Comparison of ENCODE assay signal across 11 cellular contexts in the genomic region with DNA sequence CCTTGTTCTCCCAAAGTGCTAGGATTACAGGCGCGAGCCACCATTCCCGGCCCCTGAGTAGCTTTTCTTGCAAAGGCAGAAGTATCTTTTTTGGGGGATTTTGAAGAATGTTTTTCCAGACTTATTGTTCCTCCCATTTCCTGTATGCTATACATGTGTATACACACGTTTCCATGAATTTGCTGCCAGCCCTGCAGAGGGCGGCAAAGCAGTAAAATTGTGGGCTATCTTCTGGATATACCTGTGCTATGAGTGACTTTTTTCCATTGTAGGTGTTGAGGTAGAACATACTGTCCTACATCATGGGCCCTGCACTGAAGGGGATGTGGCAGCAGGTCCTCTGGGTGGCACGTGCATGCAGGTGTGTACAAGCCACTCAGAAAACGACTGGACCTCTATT. TPM values are rescaled to one million over a fixed set of nuclear protein-coding genes. Genes with fewer than 3 reads are reported as not detected.
DNase-seq lines count a peak whose midpoint lies in the region; ATAC-seq, FAIRE-seq and TF ChIP-seq lines count a peak whose summit lies in the region.
"Had no signal": no experiment of that assay in that cellular context is flagged by ENCODE, and none has a peak within 500 bp of the region (broad histone marks: within the 10 kb centered on the region; RNA-seq: fewer than 3 reads in every experiment).

No MANE protein-coding gene starts in this region.

- H3K27ac ChIP-seq in A549 (no peak overlapping the region), PC-9 (no peak overlapping the region)

- H3K4me1 Mint-ChIP-seq in stimulated activated naive CD8-positive, alpha-beta T cell treated with anti-CD3 and anti-CD28 coated beads, Interleukin-15, amount 100 ng/mL, for 72 hours = no peaks in the 10 kb centered on the region
- H3K4me1 Mint-ChIP-seq: nephron progenitor cell had no signal

- H3K4me3 Mint-ChIP-seq in stimulated activated naive CD8-positive, alpha-beta T cell treated with anti-CD3 and anti-CD28 coated beads, Interleukin-15, amount 100 ng/mL, for 72 hours = no peak overlapping the region
- H3K4me3 Mint-ChIP-seq: nephron progenitor cell had no signal

- H3K4me3 ChIP-seq in A549 (no peak overlapping the region), GM06990 (replicated peaks; ENCODE audit: low read depth, low read length) (no peak overlapping the region), PC-9 (no peak overlapping the region), fibroblast of the aortic adventitia (ENCODE audit: low read depth, low read length) (no peak overlapping the region)

- TF ChIP-seq EP300 in A549 (IDR thresholded peaks at IDR 0.05) = no peak

- H4K20me1 ChIP-seq in PC-9 (ENCODE audit: insufficient read depth) = no peaks in the 10 kb centered on the region

- POLR2A ChIA-PET in A549 (lab: Yijun Ruan, JAX) = no interaction called here
- POLR2A ChIA-PET in PC-9 (lab: Charles Lee; ENCODE audit: unreplicated experiment) = no interaction called here

- no peaks in the 10 kb centered on the region for H3K79me2 ChIP-seq in PC-9 (ENCODE audit: low read depth)

- H3K9me3 Mint-ChIP-seq in stimulated activated naive CD8-positive, alpha-beta T cell treated with anti-CD3 and anti-CD28 coated beads, Interleukin-15, amount 100 ng/mL, for 72 hours = no peaks in the 10 kb centered on the region
- H3K9me3 Mint-ChIP-seq: nephron progenitor cell had no signal

- no peak overlapping the region for H3K27ac Mint-ChIP-seq in stimulated activated naive CD8-positive, alpha-beta T cell treated with anti-CD3 and anti-CD28 coated beads, Interleukin-15, amount 100 ng/mL, for 72 hours
- H3K27ac Mint-ChIP-seq: nephron progenitor cell had no signal

- intact Hi-C loops in PC-9 (cut with micrococcal nuclease; ENCODE audit: unreplicated experiment) = no loop called here

- no peak for FAIRE-seq in A549 (lab: Jason Lieb, UNC)

- H3K4me2 ChIP-seq in A549 = no peak overlapping the region
- H3K4me2 ChIP-seq in PC-9 = no peak overlapping the region

- DNase-seq in A549 (ENCODE audit: low read depth in 1 of 2, low spot score in 1 of 2) (peak in 1 of 2 experiments; percentile 34), GM06990 (ENCODE audit: extremely low read depth, insufficient read length) (no peak), PC-9 (peak in 1 of 2 experiments; percentile 26), fibroblast of the aortic adventitia (ENCODE audit: low read depth) (no peak), GM03348 (ENCODE audit: low spot score) (no peak), ureter (ENCODE audit: low spot score) (no peak), NCI-H2107 (lab: John Stamatoyannopoulos, UW) (no peak)
- no peak for DNase-seq in stimulated activated naive CD8-positive, alpha-beta T cell treated with anti-CD3 and anti-CD28 coated beads, Interleukin-15, amount 100 ng/mL, for 72 hours
- DNase-seq: activated effector memory CD4-positive, alpha-beta T cell treated with Interleukin-2 at 50 U/mL for 16 hours; GDM1; nephron progenitor cell had no signal

- H3K4me1 ChIP-seq in A549 = no peaks in the 10 kb centered on the region
- H3K4me1 ChIP-seq in PC-9 (replicated peaks; ENCODE audit: insufficient read depth) = no peaks in the 10 kb centered on the region

- H3K9me3 ChIP-seq in A549 (no peaks in the 10 kb centered on the region), PC-9 (ENCODE audit: insufficient read depth, low read depth) (no peaks in the 10 kb centered on the region)

- TF ChIP-seq POLR2A in A549 (IDR thresholded peaks at IDR 0.05; ENCODE audit: low read length) = no peak

- ATAC-seq in A549 = peak; percentile 86 to 90
- ATAC-seq in stimulated activated naive CD8-positive, alpha-beta T cell treated with anti-CD3 and anti-CD28 coated beads, Interleukin-15, amount 100 ng/mL, for 72 hours = no peak

- peak; percentile 42 to 43; a peak in 4 of 5 replicates for TF ChIP-seq RAD21 in A549 (conservative IDR thresholded peaks at IDR 0.05 in 1 of 2, IDR thresholded peaks at IDR 0.05 in 1 of 2)

- 46% methylated on average over 7 of the region's 7 CpGs for WGBS in A549 (ENCODE audit: missing lambda C conversion rate)

- H3K27me3 ChIP-seq in GM06990 (replicated peaks; ENCODE audit: control insufficient read depth, insufficient read depth, low read length) (no peaks in the 10 kb centered on the region), PC-9 (ENCODE audit: insufficient read depth, low read depth) (no peaks in the 10 kb centered on the region)

- peak; percentile 35 for TF ChIP-seq CTCF in A549 (IDR thresholded peaks at IDR 0.05)
- peak; percentile 10 for TF ChIP-seq CTCF in GM06990 (IDR thresholded peaks at IDR 0.05; ENCODE audit: insufficient read depth, low read length, poor library complexity, severe bottlenecking)
- peak; percentile 61 for TF ChIP-seq CTCF in PC-9 (conservative IDR thresholded peaks at IDR 0.05)
- TF ChIP-seq CTCF in fibroblast of the aortic adventitia (IDR thresholded peaks at IDR 0.05; ENCODE audit: insufficient read depth, low read length) = peak; percentile 13

- H3K36me3 ChIP-seq in GM06990 (ENCODE audit: control insufficient read depth, insufficient read depth, low read length) (peaks cover 29% of the 10 kb centered on the region), PC-9 (ENCODE audit: low read depth) (no peaks in the 10 kb centered on the region; the same call in 1 of the 2 replicates)

- no TSS peak for BruUV-seq in PC-9 (replicated peaks; lab: Mats Ljungman, UMichigan)

- H3K27me3 Mint-ChIP-seq in stimulated activated naive CD8-positive, alpha-beta T cell treated with anti-CD3 and anti-CD28 coated beads, Interleukin-15, amount 100 ng/mL, for 72 hours = no peaks in the 10 kb centered on the region

- no peaks in the 10 kb centered on the region for H3K9me2 ChIP-seq in PC-9 (ENCODE audit: insufficient read depth)

- CTCF ChIA-PET in A549 (lab: Yijun Ruan, JAX) (interaction anchor here (0.6 to 1.9 kb wide), 11 partner anchors 8 to 219 kb away, joined by 3 to 6 read pairs (median 3); no protein-coding TSS in a partner anchor), PC-9 (lab: Charles Lee) (interaction anchor here (0.6 kb wide), 1 partner anchor 85 kb away, joined by 4 read pairs; no protein-coding TSS in a partner anchor)

- no peak overlapping the region for H2AFZ ChIP-seq in PC-9

- no peaks in the 10 kb centered on the region for H3F3A ChIP-seq in PC-9 (ENCODE audit: insufficient read depth, low read depth)

TF ChIP-seq in A549, 52 proteins besides CTCF, POLR2A, EP300 and RAD21:
- TF ChIP-seq SMC3 (IDR thresholded peaks at IDR 0.05) = peak; percentile 29; the same call in 1 of the 3 replicates
- no peak for TF ChIP-seq CBX2 (IDR thresholded peaks at IDR 0.05; ENCODE audit: borderline replicate concordance, low read depth)
TF ChIP-seq in A549: peak in this region for 1.

RNA-seq across cellular contexts. Expression of a gene that starts 16.9 kb away (rescaled TPM):
- polyA plus RNA-seq in A549 (2011; rRNA removed) (13.0 and 15.5 TPM in 2 replicates), A549 (2017; fragmentation: RNase III; extraction: RNeasy Plus Mini Kit Qiagen cat#74134 plus additional on column Dnase treatment) (27.7 to 30.8 TPM (median 28.4 TPM) in 3 replicates)
- polyA plus RNA-seq in A549 (2012; cell fraction: cytosol; rRNA removed) = 3.0 and 3.7 TPM in 2 replicates
- 1.8 and 6.8 TPM in 2 replicates for polyA plus RNA-seq in A549 (2012; cell fraction: nucleus; rRNA removed)
- polyA minus RNA-seq in A549 (2011; rRNA and poly(A)+ RNA removed) = 5.9 and 6.7 TPM in 2 replicates
- total RNA-seq in PC-9 (2021) (39.0 and 43.1 TPM in 2 replicates), fibroblast of the aortic adventitia (ENCODE audit: low replicate concordance) (10.0 and 11.4 TPM in 2 replicates), ureter (39.1 TPM)

RNA-seq across cellular contexts. Expression of a gene that starts 20.5 kb away (rescaled TPM):
- polyA plus RNA-seq in A549 (2011; rRNA removed) (39.6 and 46.2 TPM in 2 replicates), A549 (2017; fragmentation: RNase III; extraction: RNeasy Plus Mini Kit Qiagen cat#74134 plus additional on column Dnase treatment) (38.6 to 45.9 TPM (median 39.4 TPM) in 3 replicates)
- 28.5 and 30.8 TPM in 2 replicates for polyA plus RNA-seq in A549 (2012; cell fraction: cytosol; rRNA removed)
- polyA plus RNA-seq in A549 (2012; cell fraction: nucleus; rRNA removed) = 13.5 and 22.5 TPM in 2 replicates
- polyA minus RNA-seq in A549 (2011; rRNA and poly(A)+ RNA removed) = 16.9 and 18.4 TPM in 2 replicates
- total RNA-seq in PC-9 (2021) (43.9 and 45.0 TPM in 2 replicates), fibroblast of the aortic adventitia (ENCODE audit: low replicate concordance) (76.9 and 306 TPM in 2 replicates), ureter (59.6 TPM)

Comparison
In these comparisons a context has a peak if more than half of its experiments do, and no peak if none do; other contexts are left out.
1. CTCF ChIP-seq: peak in every context shown above with its lines; median percentile 61 in PC-9; 35 in A549; 13 in fibroblast of the aortic adventitia; 10 in GM06990.